13 cellular contexts compared by ENCODE assay signal in genomic region chr2:101340141-101340541, GRCh38. TPM values are rescaled to one million over a fixed set of nuclear protein-coding genes. Genes with fewer than 3 reads are reported as not detected.
A peak's percentile ranks its signal among the peaks of the same experiment; 100 is the strongest.
DNase-seq lines count a peak whose midpoint lies in the region; ATAC-seq and TF ChIP-seq lines count a peak whose summit lies in the region.
"Had no signal": no experiment of that assay in that cellular context is flagged by ENCODE, and none has a peak within 500 bp of the region (broad histone marks: within the 10 kb centered on the region; RNA-seq: fewer than 3 reads in every experiment).

No MANE protein-coding gene starts in this region.

- TF ChIP-seq CTCF in PC-3 (conservative IDR thresholded peaks at IDR 0.05; ENCODE audit: low read depth, low read length) (no peak), fibroblast of pulmonary artery (IDR thresholded peaks at IDR 0.05; ENCODE audit: low read length, missing control alignments) (no peak)

- DNase-seq in T-helper 1 cell (no peak), PC-3 (peak; percentile 46), fibroblast of pulmonary artery (ENCODE audit: low read depth) (peak; percentile 33), trophoblast cell (no peak)
- no peak for DNase-seq in stimulated activated CD4-positive, alpha-beta T cell treated with anti-CD3 and anti-CD28 coated beads, Interleukin-15, amount 100 ng/mL, for 24 hours
- DNase-seq: dermis blood vessel endothelial cell, DMS153, NCI-H2029 treated with DMSO at 0.1 percent for 48 hours, tibial artery had no signal

- H3K9me3 ChIP-seq in PC-3 (ENCODE audit: low read length) (no peaks in the 10 kb centered on the region), trophoblast cell (ENCODE audit: insufficient read depth, low read depth, low read length) (no peaks in the 10 kb centered on the region)
- H3K9me3 ChIP-seq: tibial artery had no signal

- no peak overlapping the region for H3K23ac ChIP-seq in trophoblast cell (ENCODE audit: low read length)

- H3K9me2 ChIP-seq in PC-3 (replicated peaks; ENCODE audit: low read length): no peaks in the 10 kb centered on the region

- no peak overlapping the region for H3K18ac ChIP-seq in trophoblast cell (ENCODE audit: low read length)

- H3K79me2 ChIP-seq in PC-3 (ENCODE audit: low read length) (no peaks in the 10 kb centered on the region), trophoblast cell (ENCODE audit: control insufficient read depth, insufficient read depth, low read length, poor library complexity) (no peaks in the 10 kb centered on the region)

- H2AK5ac ChIP-seq in trophoblast cell (ENCODE audit: low read length): no peak overlapping the region

- H4K12ac ChIP-seq in trophoblast cell (ENCODE audit: low read depth, low read length): no peak overlapping the region

- H3K4me3 Mint-ChIP-seq in T-helper 1 cell treated with Interleukin-12 subunit alpha and Interleukin-12 subunit beta and Interleukin-4 antibody, amounts not matched to agents 30 μg/mL and 1 μg/mL, for 36 hours: peak overlapping the region; percentile 33

- H2AFZ ChIP-seq in PC-3 (ENCODE audit: low read length): 0 out of 2 replicates have a peak overlapping the region, but pooled peaks have one; percentile 3
- H2AFZ ChIP-seq in trophoblast cell (ENCODE audit: insufficient read depth, low read length, poor library complexity): peak overlapping the region; percentile 42

- BruUV-seq in PC-3 (replicated peaks; lab: Mats Ljungman, UMichigan): no TSS peak

- H3K4me3 ChIP-seq in PC-3 (ENCODE audit: low read length) (no peak overlapping the region), fibroblast of pulmonary artery (replicated peaks; ENCODE audit: low read depth, low read length) (no peak overlapping the region), trophoblast cell (ENCODE audit: low read depth, low read length) (no peak overlapping the region)
- H3K4me3 ChIP-seq: GM12878, tibial artery had no signal

- H2BK12ac ChIP-seq in trophoblast cell (ENCODE audit: low read length): no peak overlapping the region

- no CpG with 5 or more reads among the region's 1 CpG for WGBS in trophoblast cell (ENCODE audit: extremely low coverage, insufficient coverage, insufficient read length)

- CTCF ChIA-PET in PC-3 (lab: Charles Lee): no interaction called here

- intact Hi-C loops in PC-3 (cut with micrococcal nuclease): loop anchor here (5.0 kb wide), 2 partner anchors 357 to 492 kb away; partner anchors contain the start of gene MAP4K4

- H3K9me3 Mint-ChIP-seq in T-helper 1 cell treated with Interleukin-12 subunit alpha and Interleukin-12 subunit beta and Interleukin-4 antibody, amounts not matched to agents 30 μg/mL and 1 μg/mL, for 36 hours: no peaks in the 10 kb centered on the region

- H3K27me3 ChIP-seq in PC-3 (ENCODE audit: low read length) (no peaks in the 10 kb centered on the region), trophoblast cell (ENCODE audit: insufficient read depth, low read length) (no peaks in the 10 kb centered on the region)
- H3K27me3 ChIP-seq: tibial artery had no signal

- ATAC-seq in PC-3: no peak
- ATAC-seq in HG03432 (IDR thresholded peaks at IDR 0.05; ENCODE audit: unreplicated experiment): no peak
- no peak for ATAC-seq in GM19467 (IDR thresholded peaks at IDR 0.05; ENCODE audit: unreplicated experiment)
- ATAC-seq: GM12878 had no signal

- peaks cover 5% of the 10 kb centered on the region for H3K27me3 Mint-ChIP-seq in T-helper 1 cell treated with Interleukin-12 subunit alpha and Interleukin-12 subunit beta and Interleukin-4 antibody, amounts not matched to agents 30 μg/mL and 1 μg/mL, for 36 hours (ENCODE audit: low read depth)

- POLR2A ChIA-PET in PC-3 (lab: Charles Lee; ENCODE audit: unreplicated experiment): no interaction called here

- no peak overlapping the region for H2BK120ac ChIP-seq in trophoblast cell (ENCODE audit: insufficient read depth, low read length, poor library complexity)

- H3F3A ChIP-seq in PC-3 (ENCODE audit: low read length, unreplicated experiment): no peaks in the 10 kb centered on the region

- H4K8ac ChIP-seq in trophoblast cell (ENCODE audit: low read depth, low read length): no peak overlapping the region

- no peak overlapping the region for H2BK5ac ChIP-seq in trophoblast cell (ENCODE audit: low read depth, low read length, poor library complexity)

- no peaks in the 10 kb centered on the region for H3K36me3 Mint-ChIP-seq in T-helper 1 cell treated with Interleukin-12 subunit alpha and Interleukin-12 subunit beta and Interleukin-4 antibody, amounts not matched to agents 30 μg/mL and 1 μg/mL, for 36 hours (ENCODE audit: low read depth)

- H4K20me1 ChIP-seq in PC-3 (ENCODE audit: low read length): no peaks in the 10 kb centered on the region

- H4K91ac ChIP-seq in trophoblast cell (ENCODE audit: low read depth, low read length): no peak overlapping the region

- H3K4me2 ChIP-seq in PC-3 (ENCODE audit: low read length) (0 out of 2 replicates have a peak overlapping the region, but pooled peaks have one; percentile 2), trophoblast cell (ENCODE audit: low read length) (no peak overlapping the region)

- H3K36me3 ChIP-seq in PC-3 (ENCODE audit: low read depth, low read length) (no peaks in the 10 kb centered on the region), trophoblast cell (ENCODE audit: control insufficient read depth in 1 of 2, insufficient read depth in 2 of 2, low read length in 2 of 2) (no peaks in the 10 kb centered on the region)
- H3K36me3 ChIP-seq: tibial artery had no signal

- H3K4me1 ChIP-seq in PC-3 (ENCODE audit: insufficient read depth, low read length): peaks cover 42% of the 10 kb centered on the region
- H3K4me1 ChIP-seq in trophoblast cell (ENCODE audit: control insufficient read depth in 1 of 2, insufficient read depth in 2 of 2, low read length in 2 of 2): peaks cover 5 to 10% of the 10 kb centered on the region in 2 experiments
- H3K4me1 ChIP-seq: tibial artery had no signal

- no peak overlapping the region for H3K14ac ChIP-seq in trophoblast cell (ENCODE audit: low read length)

- H3K27ac ChIP-seq in PC-3 (ENCODE audit: low read length) (no peak overlapping the region), trophoblast cell (ENCODE audit: low read depth, low read length) (peak overlapping the region; percentile 44)
- H3K27ac ChIP-seq: tibial artery had no signal

- H3K4me1 Mint-ChIP-seq in T-helper 1 cell treated with Interleukin-12 subunit alpha and Interleukin-12 subunit beta and Interleukin-4 antibody, amounts not matched to agents 30 μg/mL and 1 μg/mL, for 36 hours (ENCODE audit: low read depth): peaks cover 36% of the 10 kb centered on the region

- no peak overlapping the region for H3K4ac ChIP-seq in trophoblast cell (ENCODE audit: low read depth, low read length)

- peak overlapping the region; percentile 53 for H3K27ac Mint-ChIP-seq in T-helper 1 cell treated with Interleukin-12 subunit alpha and Interleukin-12 subunit beta and Interleukin-4 antibody, amounts not matched to agents 30 μg/mL and 1 μg/mL, for 36 hours

- H3K79me1 ChIP-seq in trophoblast cell (ENCODE audit: low read length): peaks cover 6% of the 10 kb centered on the region

- no peak overlapping the region for H3K9ac ChIP-seq in PC-3 (ENCODE audit: low read length)
- H3K9ac ChIP-seq in trophoblast cell (ENCODE audit: low read length): no peak overlapping the region

RNA-seq across cellular contexts. Expression of gene RNF149, which starts 31.6 kb away (rescaled TPM):
- 47.3 and 68.0 TPM in 2 replicates for total RNA-seq in PC-3 (2014; rRNA removed)
- 52.8 and 58.2 TPM in 2 replicates for polyA plus RNA-seq in trophoblast cell (2013)

RNA-seq across cellular contexts. Expression of gene CREG2, which starts 47.2 kb away (rescaled TPM):
- total RNA-seq in PC-3 (2014; rRNA removed): 40.0 and 67.9 TPM in 2 replicates
- polyA plus RNA-seq in trophoblast cell (2013): 0.22 TPM in 2 replicates
- total RNA-seq: GM12878 had no signal
- polyA plus RNA-seq: GM12878 had no signal

Comparison
In these comparisons a context has a peak if more than half of its experiments do, and no peak if none do; other contexts are left out.
1. DNase-seq: peak in PC-3 (single experiment) and fibroblast of pulmonary artery (single experiment); none in T-helper 1 cell (0 of 5), trophoblast cell (0 of 2) and stimulated activated CD4-positive, alpha-beta T cell treated with anti-CD3 and anti-CD28 coated beads, Interleukin-15, amount 100 ng/mL, for 24 hours (single experiment).